ENCODE assay signal across 8 cellular contexts in genomic region chr2:158662406-158662805, GRCh38.
"Had no signal": no experiment of that assay in that cellular context is flagged by ENCODE, and none has a peak within 500 bp of the region (broad histone marks: within the 10 kb centered on the region; RNA-seq: fewer than 3 reads in every experiment).

No MANE protein-coding gene starts in this region.

- ATAC-seq: GM12878 had no signal

- DNase-seq: GDM1, GF-D8 had no signal

- H3K4me3 ChIP-seq: GM12878 had no signal

- FAIRE-seq: G401.6, GM12878, GM12891, GM12892, GM18507, GM19239 had no signal
